1 cellular context compared by ENCODE assay signal in genomic region chr1:238492271-238492670, GRCh38.
TF ChIP-seq lines count a peak whose summit lies in the region.

No MANE protein-coding gene starts in this region.

TF ChIP-seq in H1, 55 proteins besides CTCF, POLR2A, EP300 and RAD21 (continued from another document):
- TF ChIP-seq JUND (IDR thresholded peaks at IDR 0.05; ENCODE audit: low read length) (no peak), CREB1 (IDR thresholded peaks at IDR 0.05) (no peak), EZH2 (IDR thresholded peaks at IDR 0.05; ENCODE audit: low read depth, low read length, severe bottlenecking) (no peak), BRCA1 (IDR thresholded peaks at IDR 0.05; ENCODE audit: low read depth, low read length) (no peak), YY1 (IDR thresholded peaks at IDR 0.05; ENCODE audit: low read depth, low read length) (no peak)
TF ChIP-seq in H1: peak in this region for 0.
